In the genomic region with DNA sequence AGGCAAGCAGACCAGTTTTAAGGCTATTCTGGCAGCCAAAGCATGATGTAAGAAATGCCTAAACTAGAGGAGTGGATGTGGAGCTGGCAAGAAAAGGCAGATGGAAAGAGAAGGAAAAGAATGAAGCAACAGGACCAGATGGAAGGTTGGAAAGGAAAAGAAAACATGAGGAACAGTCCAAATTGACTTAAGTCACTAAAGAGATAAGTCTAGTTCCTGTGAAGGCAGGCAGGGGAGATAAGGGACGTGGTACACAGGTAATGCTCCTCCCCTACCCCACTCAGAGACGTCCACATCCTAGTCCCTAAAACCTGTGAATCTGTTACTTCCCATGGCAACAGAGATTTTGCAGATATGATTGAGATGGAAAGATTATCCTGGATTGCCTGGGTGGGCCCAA, we compare ENCODE assay signal across 25 cellular contexts. TPM values are rescaled to one million over a fixed set of nuclear protein-coding genes. Genes with fewer than 3 reads are reported as not detected.
DNase-seq lines count a peak whose midpoint lies in the region; ATAC-seq, FAIRE-seq and TF ChIP-seq lines count a peak whose summit lies in the region.
"Had no signal": no experiment of that assay in that cellular context is flagged by ENCODE, and none has a peak within 500 bp of the region (broad histone marks: within the 10 kb centered on the region; RNA-seq: fewer than 3 reads in every experiment).

No MANE protein-coding gene starts in this region.

- no peaks in the 10 kb centered on the region for H3K27me3 ChIP-seq in ascending aorta
- H3K27me3 ChIP-seq in left ventricle myocardium inferior (ENCODE audit: low read depth): no peaks in the 10 kb centered on the region
- H3K27me3 ChIP-seq: BE2C, MG63 had no signal

- no peak overlapping the region for H3K4me3 Mint-ChIP-seq in activated naive CD8-positive, alpha-beta T cell
- H3K4me3 Mint-ChIP-seq in activated naive CD8-positive, alpha-beta T cell treated with anti-CD3 and anti-CD28 coated beads, Interleukin-2, amount 50 U/mL, for 24 hours: no peak overlapping the region
- no peak overlapping the region for H3K4me3 Mint-ChIP-seq in stimulated activated memory B cell treated with anti-CD40 and anti-IgM and Interleukin-4, amounts not matched to agents 10 μg/mL and 1 μg/mL and 100 μg/mL, for 72 hours
- H3K4me3 Mint-ChIP-seq: CD4-positive, CD25-positive, alpha-beta regulatory T cell had no signal

- H3K27ac ChIP-seq in ascending aorta (peak overlapping the region; percentile 46 to 52), left ventricle myocardium inferior (replicated peaks) (peak overlapping the region; percentile 55)

- TF ChIP-seq POLR2A in GM12891 (IDR thresholded peaks at IDR 0.05; ENCODE audit: low read depth, low read length): no peak

- H3K36me3 ChIP-seq in ascending aorta: no peaks in the 10 kb centered on the region
- no peaks in the 10 kb centered on the region for H3K36me3 ChIP-seq in left ventricle myocardium inferior
- H3K36me3 ChIP-seq: BE2C, HAP-1, MG63 had no signal

- TF ChIP-seq CTCF in ascending aorta (IDR thresholded peaks at IDR 0.05) (no peak), left ventricle myocardium inferior (IDR thresholded peaks at IDR 0.05; ENCODE audit: borderline replicate concordance) (no peak)

- intact Hi-C loops in ascending aorta (cut with DNase I): no loop called here
- intact Hi-C loops in left ventricle myocardium inferior (cut with micrococcal nuclease): no loop called here
- intact Hi-C loops in posterior vena cava (cut with DNase I): no loop called here

- peak overlapping the region; percentile 22 for H3K27ac Mint-ChIP-seq in activated naive CD8-positive, alpha-beta T cell
- H3K27ac Mint-ChIP-seq in activated naive CD8-positive, alpha-beta T cell treated with anti-CD3 and anti-CD28 coated beads, Interleukin-2, amount 50 U/mL, for 24 hours: no peak overlapping the region
- peak overlapping the region; percentile 2 for H3K27ac Mint-ChIP-seq in stimulated activated memory B cell treated with anti-CD40 and anti-IgM and Interleukin-4, amounts not matched to agents 10 μg/mL and 1 μg/mL and 100 μg/mL, for 72 hours

- ATAC-seq in activated naive CD8-positive, alpha-beta T cell treated with anti-CD3 and anti-CD28 coated beads, Interleukin-2, amount 50 U/mL, for 24 hours: no peak
- ATAC-seq in stimulated activated memory B cell treated with anti-CD40 and anti-IgM and Interleukin-4, amounts not matched to agents 10 μg/mL and 1 μg/mL and 100 μg/mL, for 72 hours: no peak

- FAIRE-seq in GM12891 (lab: Jason Lieb, UNC): no peak
- FAIRE-seq: G401.6 had no signal

- no peaks in the 10 kb centered on the region for H3K9me3 ChIP-seq in ascending aorta
- peaks cover 4% of the 10 kb centered on the region for H3K9me3 ChIP-seq in left ventricle myocardium inferior (replicated peaks)
- H3K9me3 ChIP-seq: HAP-1, MG63 had no signal

- H3K4me1 Mint-ChIP-seq in activated naive CD8-positive, alpha-beta T cell (ENCODE audit: low read depth): peaks cover 44% of the 10 kb centered on the region
- H3K4me1 Mint-ChIP-seq in activated naive CD8-positive, alpha-beta T cell treated with anti-CD3 and anti-CD28 coated beads, Interleukin-2, amount 50 U/mL, for 24 hours: peaks cover 39% of the 10 kb centered on the region
- peaks cover 51% of the 10 kb centered on the region for H3K4me1 Mint-ChIP-seq in stimulated activated memory B cell treated with anti-CD40 and anti-IgM and Interleukin-4, amounts not matched to agents 10 μg/mL and 1 μg/mL and 100 μg/mL, for 72 hours

- no peak overlapping the region for H3K4me3 ChIP-seq in ascending aorta
- H3K4me3 ChIP-seq in left ventricle myocardium inferior: no peak overlapping the region
- H3K4me3 ChIP-seq: HAP-1, MG63 had no signal

- no peaks in the 10 kb centered on the region for H3K9me3 Mint-ChIP-seq in activated naive CD8-positive, alpha-beta T cell (ENCODE audit: low read depth)
- H3K9me3 Mint-ChIP-seq in activated naive CD8-positive, alpha-beta T cell treated with anti-CD3 and anti-CD28 coated beads, Interleukin-2, amount 50 U/mL, for 24 hours: no peaks in the 10 kb centered on the region
- H3K9me3 Mint-ChIP-seq in stimulated activated memory B cell treated with anti-CD40 and anti-IgM and Interleukin-4, amounts not matched to agents 10 μg/mL and 1 μg/mL and 100 μg/mL, for 72 hours: peaks cover 3% of the 10 kb centered on the region

- H3K36me3 Mint-ChIP-seq in activated naive CD8-positive, alpha-beta T cell: peaks cover 3% of the 10 kb centered on the region
- peaks cover 2% of the 10 kb centered on the region for H3K36me3 Mint-ChIP-seq in activated naive CD8-positive, alpha-beta T cell treated with anti-CD3 and anti-CD28 coated beads, Interleukin-2, amount 50 U/mL, for 24 hours (ENCODE audit: low read depth)
- H3K36me3 Mint-ChIP-seq in stimulated activated memory B cell treated with anti-CD40 and anti-IgM and Interleukin-4, amounts not matched to agents 10 μg/mL and 1 μg/mL and 100 μg/mL, for 72 hours: peaks cover 6% of the 10 kb centered on the region

- DNase-seq in activated naive CD8-positive, alpha-beta T cell treated with anti-CD3 and anti-CD28 coated beads, Interleukin-2, amount 50 U/mL, for 24 hours: no peak
- no peak for DNase-seq in ascending aorta (ENCODE audit: low spot score in 2 of 2)
- no peak for DNase-seq in left ventricle myocardium inferior
- DNase-seq in posterior vena cava (ENCODE audit: low spot score): no peak
- DNase-seq in NCI-H2029 (lab: John Stamatoyannopoulos, UW): no peak
- no peak for DNase-seq in GM12891 (ENCODE audit: insufficient read length, low spot score)
- DNase-seq: 8988T; BE2C; CD4-positive, CD25-positive, alpha-beta regulatory T cell; COR-L47; IMR-90; Karpas-422; MG63; NCI-H1048; NCI-H1436; NCI-H2029 treated with DMSO at 0.1 percent for 48 hours; NCI-H2171 treated with DMSO at 0.1 percent for 48 hours; NCI-H446; NCI-H69; NK-92 treated with Interleukin-12 subunit alpha and Interleukin-12 subunit beta, amount 100 ng/mL, for 24 hours; SIG-M5 had no signal

- H3K4me1 ChIP-seq in ascending aorta: peaks cover 11 to 39% of the 10 kb centered on the region in 2 donors
- peaks cover 73% of the 10 kb centered on the region for H3K4me1 ChIP-seq in left ventricle myocardium inferior

- H3K27me3 Mint-ChIP-seq in activated naive CD8-positive, alpha-beta T cell: no peaks in the 10 kb centered on the region
- no peaks in the 10 kb centered on the region for H3K27me3 Mint-ChIP-seq in activated naive CD8-positive, alpha-beta T cell treated with anti-CD3 and anti-CD28 coated beads, Interleukin-2, amount 50 U/mL, for 24 hours
- H3K27me3 Mint-ChIP-seq in stimulated activated memory B cell treated with anti-CD40 and anti-IgM and Interleukin-4, amounts not matched to agents 10 μg/mL and 1 μg/mL and 100 μg/mL, for 72 hours: no peaks in the 10 kb centered on the region

TF ChIP-seq in GM12891, 5 proteins besides CTCF, POLR2A, EP300 and RAD21:
- TF ChIP-seq POU2F2 (IDR thresholded peaks at IDR 0.05; ENCODE audit: low read depth, low read length) (no peak), PAX5 (IDR thresholded peaks at IDR 0.05; ENCODE audit: insufficient read depth, low read length, severe bottlenecking) (no peak), TAF1 (IDR thresholded peaks at IDR 0.05; ENCODE audit: low read depth, low read length) (no peak), SPI1 (IDR thresholded peaks at IDR 0.05; ENCODE audit: low read depth, low read length) (no peak), POLR2AphosphoS5 (IDR thresholded peaks at IDR 0.05; ENCODE audit: low read depth, low read length) (no peak)

RNA-seq across cellular contexts. Expression of gene TEX2, which starts 43.5 kb away (rescaled TPM):
- total RNA-seq in ascending aorta (94.6 TPM), left ventricle myocardium inferior (58.0 TPM), posterior vena cava (10 to 100 TPM; 24.6 to 27.4 TPM)
- 5.0 TPM for polyA plus RNA-seq in GM12891 (2012; ENCODE audit: low read depth, missing spikeins)
